15 cellular contexts compared by ENCODE assay signal in the genomic region with DNA sequence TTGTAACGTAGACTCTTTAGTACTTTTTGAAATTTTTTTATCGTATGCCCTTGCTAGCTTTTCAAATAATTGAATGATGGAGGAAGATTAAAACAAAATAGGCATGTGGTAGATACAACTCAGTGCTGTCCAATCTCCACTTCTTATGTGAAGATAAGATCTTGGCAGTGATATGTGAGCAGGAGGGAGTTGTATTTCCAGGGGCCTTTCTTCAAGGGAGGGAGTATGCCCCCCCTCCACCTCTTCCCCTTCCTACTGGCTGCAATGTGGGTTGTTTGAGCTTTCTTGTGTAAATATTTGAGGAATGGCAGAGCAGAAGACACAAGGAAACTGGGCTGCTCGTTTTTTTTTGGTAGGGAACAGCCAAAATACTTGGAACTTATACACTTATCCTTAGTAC.
DNase-seq lines count a peak whose midpoint lies in the region; ATAC-seq and TF ChIP-seq lines count a peak whose summit lies in the region.
"Had no signal": no experiment of that assay in that cellular context is flagged by ENCODE, and none has a peak within 500 bp of the region (broad histone marks: within the 10 kb centered on the region; RNA-seq: fewer than 3 reads in every experiment).

No MANE protein-coding gene starts in this region.

- H2AFZ ChIP-seq in PC-3 (ENCODE audit: low read length): no peak overlapping the region

- H3F3A ChIP-seq in PC-3 (ENCODE audit: low read length, unreplicated experiment): no peaks in the 10 kb centered on the region

- no peaks in the 10 kb centered on the region for H3K27me3 ChIP-seq in PC-3 (ENCODE audit: low read length)
- H3K27me3 ChIP-seq in CD4-positive, alpha-beta memory T cell (ENCODE audit: insufficient read depth, low read length): no peaks in the 10 kb centered on the region
- H3K27me3 ChIP-seq in testis: no peaks in the 10 kb centered on the region
- H3K27me3 ChIP-seq: BE2C had no signal

- H3K27ac ChIP-seq in PC-3 (ENCODE audit: low read length) (no peak overlapping the region), testis (no peak overlapping the region)
- no peak overlapping the region for H3K27ac ChIP-seq in CD4-positive, alpha-beta memory T cell (ENCODE audit: low read depth, low read length)
- H3K27ac ChIP-seq: C4-2B had no signal

- intact Hi-C loops in PC-3 (cut with micrococcal nuclease): no loop called here
- intact Hi-C loops in CD4-positive, alpha-beta memory T cell (cut with micrococcal nuclease): no loop called here
- intact Hi-C loops in testis (cut with DNase I; ENCODE audit: low total_unique reads): no loop called here

- H3K9me3 Mint-ChIP-seq in CD4-positive, alpha-beta memory T cell: peaks cover 0 to 12% (median 0%) of the 10 kb centered on the region in 8 donors
- no peaks in the 10 kb centered on the region for H3K9me3 Mint-ChIP-seq in HFFc6
- H3K9me3 Mint-ChIP-seq: CD8-positive, alpha-beta T cell; IgD-negative memory B cell had no signal

- no peak overlapping the region for H3K4me3 Mint-ChIP-seq in CD4-positive, alpha-beta memory T cell
- no peak overlapping the region for H3K4me3 Mint-ChIP-seq in HFFc6
- H3K4me3 Mint-ChIP-seq: CD8-positive, alpha-beta T cell; IgD-negative memory B cell had no signal

- H3K4me2 ChIP-seq in PC-3 (ENCODE audit: low read length): no peak overlapping the region

- H3K36me3 Mint-ChIP-seq in CD4-positive, alpha-beta memory T cell: no peaks in the 10 kb centered on the region
- peaks cover 9% of the 10 kb centered on the region; the same call in 1 of the 2 replicates for H3K36me3 Mint-ChIP-seq in HFFc6 (ENCODE audit: low read depth)
- H3K36me3 Mint-ChIP-seq: CD8-positive, alpha-beta T cell had no signal

- no peaks in the 10 kb centered on the region for H3K4me1 Mint-ChIP-seq in CD4-positive, alpha-beta memory T cell
- H3K4me1 Mint-ChIP-seq in HFFc6 (ENCODE audit: low read depth): peaks cover 77% of the 10 kb centered on the region

- TF ChIP-seq CTCF in LNCaP clone FGC (IDR thresholded peaks at IDR 0.05; ENCODE audit: control insufficient read depth, extremely low read depth, insufficient read depth): no peak
- TF ChIP-seq CTCF in PC-3 (conservative IDR thresholded peaks at IDR 0.05; ENCODE audit: low read depth, low read length): no peak
- TF ChIP-seq CTCF in fibroblast of villous mesenchyme (IDR thresholded peaks at IDR 0.05; ENCODE audit: insufficient read depth, low read depth, low read length): no peak
- TF ChIP-seq CTCF in testis (IDR thresholded peaks at IDR 0.05): no peak
- TF ChIP-seq CTCF in HFFc6 (IDR thresholded peaks at IDR 0.05): no peak

- no peaks in the 10 kb centered on the region for H3K36me3 ChIP-seq in PC-3 (ENCODE audit: low read depth, low read length)
- H3K36me3 ChIP-seq in CD4-positive, alpha-beta memory T cell (ENCODE audit: insufficient read depth, low read length): no peaks in the 10 kb centered on the region
- H3K36me3 ChIP-seq in testis (ENCODE audit: low read depth, missing control alignments): no peaks in the 10 kb centered on the region
- H3K36me3 ChIP-seq: BE2C had no signal

- H3K27ac Mint-ChIP-seq in CD4-positive, alpha-beta memory T cell: no peak overlapping the region
- H3K27ac Mint-ChIP-seq in HFFc6: no peak overlapping the region; the same call in 1 of the 2 replicates
- H3K27ac Mint-ChIP-seq: CD8-positive, alpha-beta T cell had no signal

- H3K79me2 ChIP-seq in PC-3 (ENCODE audit: low read length): no peaks in the 10 kb centered on the region

- no peaks in the 10 kb centered on the region for H3K9me2 ChIP-seq in PC-3 (replicated peaks; ENCODE audit: low read length)

- 60 to 70% methylated on average over 3 of the region's 3 CpGs for WGBS in testis, 2 donors

- BruUV-seq in PC-3 (replicated peaks; lab: Mats Ljungman, UMichigan): no TSS peak

- no peaks in the 10 kb centered on the region for H4K20me1 ChIP-seq in PC-3 (ENCODE audit: low read length)

- H3K9me3 ChIP-seq in PC-3 (ENCODE audit: low read length) (no peaks in the 10 kb centered on the region), testis (no peaks in the 10 kb centered on the region)
- H3K9me3 ChIP-seq in CD4-positive, alpha-beta memory T cell (ENCODE audit: control insufficient read depth in 1 of 2, low read length in 2 of 2): no peaks in the 10 kb centered on the region
- H3K9me3 ChIP-seq: BE2C, Caco-2 had no signal

- no peaks in the 10 kb centered on the region for H3K27me3 Mint-ChIP-seq in CD4-positive, alpha-beta memory T cell
- no peaks in the 10 kb centered on the region; the same call in 1 of the 2 replicates for H3K27me3 Mint-ChIP-seq in HFFc6 (ENCODE audit: insufficient read depth)
- H3K27me3 Mint-ChIP-seq: IgD-negative memory B cell had no signal

- CTCF ChIA-PET in PC-3 (lab: Charles Lee): no interaction called here
- CTCF ChIA-PET in CD4-positive, alpha-beta memory T cell (lab: Charles Lee; ENCODE audit: partially characterized antibody): no interaction called here

- peak; percentile 58 for ATAC-seq in PC-3
- ATAC-seq: CD8-positive, alpha-beta T cell; GM12878; HCT116 had no signal

- POLR2A ChIA-PET in PC-3 (lab: Charles Lee; ENCODE audit: unreplicated experiment): no interaction called here
- POLR2A ChIA-PET in CD4-positive, alpha-beta memory T cell (lab: Charles Lee; ENCODE audit: partially characterized antibody): no interaction called here

- no peak overlapping the region for H3K9ac ChIP-seq in PC-3 (ENCODE audit: low read length)

- H3K4me1 ChIP-seq in PC-3 (ENCODE audit: insufficient read depth, low read length): peaks cover 17% of the 10 kb centered on the region
- H3K4me1 ChIP-seq in CD4-positive, alpha-beta memory T cell (ENCODE audit: insufficient read depth, low read length): no peaks in the 10 kb centered on the region
- no peaks in the 10 kb centered on the region for H3K4me1 ChIP-seq in testis
- H3K4me1 ChIP-seq: BE2C, Caco-2 had no signal

- DNase-seq in EH (ENCODE audit: low read depth) (peak; percentile 50), LNCaP clone FGC (ENCODE audit: low read depth) (peak; percentile 2), PC-3 (peak; percentile 28), fibroblast of villous mesenchyme (ENCODE audit: low read depth) (peak; percentile 28), testis (no peak), HFFc6 (no peak)
- no peak for DNase-seq in CD4-positive, alpha-beta memory T cell
- no peak for DNase-seq in activated CD4-positive, alpha-beta T cell treated with anti-CD3 and anti-CD28 coated beads, Interleukin-2, amount 50 U/mL, for 48 hours
- DNase-seq: BE2C; Caco-2; CD8-positive, alpha-beta T cell had no signal

- no peak overlapping the region for H3K4me3 ChIP-seq in LNCaP clone FGC (ENCODE audit: low read depth, low read length)
- no peak overlapping the region for H3K4me3 ChIP-seq in PC-3 (ENCODE audit: low read length)
- no peak overlapping the region for H3K4me3 ChIP-seq in fibroblast of villous mesenchyme (ENCODE audit: low read depth, low read length)
- H3K4me3 ChIP-seq in CD4-positive, alpha-beta memory T cell (ENCODE audit: low read length in 2 of 2): no peak overlapping the region
- no peak overlapping the region for H3K4me3 ChIP-seq in testis
- H3K4me3 ChIP-seq: GM12878 had no signal

- TF ChIP-seq POLR2A in testis (IDR thresholded peaks at IDR 0.05): no peak

Comparison
In these comparisons a context has a peak if more than half of its experiments do, and no peak if none do; other contexts are left out.
1. DNase-seq: peak in EH (single experiment), LNCaP clone FGC (single experiment), PC-3 (single experiment) and fibroblast of villous mesenchyme (single experiment); none in CD4-positive, alpha-beta memory T cell (0 of 5), testis (single experiment), HFFc6 (single experiment) and activated CD4-positive, alpha-beta T cell treated with anti-CD3 and anti-CD28 coated beads, Interleukin-2, amount 50 U/mL, for 48 hours (0 of 2).